8 cellular contexts compared by ENCODE assay signal in the genomic region with DNA sequence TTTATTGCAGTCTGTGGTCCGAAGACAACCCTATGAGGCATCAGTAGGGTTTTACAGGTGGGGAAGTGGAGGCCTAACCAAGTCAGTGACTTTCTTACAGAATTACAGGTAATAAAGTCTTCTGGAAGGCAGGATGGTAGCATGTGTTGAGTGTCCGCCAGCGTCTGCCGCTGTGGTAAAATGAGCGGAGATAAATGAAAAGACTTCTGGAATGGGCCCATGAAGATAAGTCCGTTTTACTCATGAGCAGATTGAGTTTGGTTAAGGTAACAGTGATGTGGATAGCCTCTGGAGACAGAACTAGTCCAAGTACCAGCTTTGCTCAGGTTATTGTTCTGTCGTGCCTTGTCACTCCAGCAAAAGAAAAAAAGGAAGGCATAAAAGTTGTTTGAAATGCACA. TPM values are rescaled to one million over a fixed set of nuclear protein-coding genes. Genes with fewer than 3 reads are reported as not detected.
DNase-seq lines count a peak whose midpoint lies in the region; ATAC-seq and TF ChIP-seq lines count a peak whose summit lies in the region.

No MANE protein-coding gene starts in this region.

- H3K36me3 Mint-ChIP-seq in activated CD4-positive, alpha-beta T cell treated with anti-CD3 and anti-CD28 coated beads, Interleukin-2, amount 10 ng/mL, durations not matched to agents 7 days and 5 days (ENCODE audit: low read depth) = peaks cover 42% of the 10 kb centered on the region

- ATAC-seq in left lung = no peak
- no peak for ATAC-seq in thoracic aorta (ENCODE audit: insufficient number of reproducible peaks, low FRiP score, low read depth)

- H3K9me3 ChIP-seq in left lung = no peaks in the 10 kb centered on the region
- H3K9me3 ChIP-seq in thoracic aorta = no peaks in the 10 kb centered on the region

- H3K27me3 ChIP-seq in left lung (no peaks in the 10 kb centered on the region), thoracic aorta (replicated peaks; ENCODE audit: insufficient read depth) (no peaks in the 10 kb centered on the region)

- H3K27me3 Mint-ChIP-seq in activated CD4-positive, alpha-beta T cell treated with anti-CD3 and anti-CD28 coated beads, Interleukin-2, amount 10 ng/mL, durations not matched to agents 7 days and 5 days = no peaks in the 10 kb centered on the region

- H3K4me1 ChIP-seq in left lung (peaks cover 18 to 52% of the 10 kb centered on the region in 2 donors), thoracic aorta (ENCODE audit: control insufficient read depth in 1 of 2, low read depth in 2 of 2) (peaks cover 21 to 42% of the 10 kb centered on the region in 2 donors)

- peaks cover 63% of the 10 kb centered on the region for H3K4me1 Mint-ChIP-seq in activated CD4-positive, alpha-beta T cell treated with anti-CD3 and anti-CD28 coated beads, Interleukin-2, amount 10 ng/mL, durations not matched to agents 7 days and 5 days

- peak overlapping the region; percentile 75 to 95 for H3K4me3 ChIP-seq in left lung
- peak overlapping the region; percentile 94 for H3K4me3 ChIP-seq in thoracic aorta

- no peak for DNase-seq in activated CD4-positive, alpha-beta T cell treated with anti-CD3 and anti-CD28 coated beads, Interleukin-2, amount 10 ng/mL, durations not matched to agents 7 days and 5 days
- DNase-seq in activated CD4-positive, alpha-beta T cell treated with anti-CD3 and anti-CD28 coated beads, Interleukin-2, amount 50 U/mL, for 1 hour = no peak
- DNase-seq in amniotic epithelial cell (ENCODE audit: low read depth) (peak; percentile 21), left lung (no peak), thoracic aorta (ENCODE audit: low spot score) (no peak), DMS 273 (lab: John Stamatoyannopoulos, UW; ENCODE audit: unreplicated experiment) (no peak), hippocampal formation (lab: John Stamatoyannopoulos, UW) (no peak)
- no peak for DNase-seq in activated effector memory CD4-positive, alpha-beta T cell treated with Interleukin-2 at 50 U/mL for 16 hours

- no peak overlapping the region for H3K27ac ChIP-seq in left lung
- peak overlapping the region; percentile 65 to 77 for H3K27ac ChIP-seq in thoracic aorta

- TF ChIP-seq CTCF in left lung (IDR thresholded peaks at IDR 0.05) = no peak
- TF ChIP-seq CTCF in thoracic aorta (IDR thresholded peaks at IDR 0.05) = no peak

- CTCF ChIA-PET in activated CD4-positive, alpha-beta T cell treated with anti-CD3 and anti-CD28 coated beads, Interleukin-2, amount 10 ng/mL, durations not matched to agents 7 days and 5 days (lab: Charles Lee) = interaction anchor here (1.1 to 1.4 kb wide), 3 partner anchors 11 to 195 kb away, joined by 3 to 5 read pairs (median 5); no protein-coding TSS in a partner anchor

- POLR2A ChIA-PET in activated CD4-positive, alpha-beta T cell treated with anti-CD3 and anti-CD28 coated beads, Interleukin-2, amount 10 ng/mL, durations not matched to agents 7 days and 5 days (lab: Charles Lee) = interaction anchor here (0.6 kb wide), 1 partner anchor 104 kb away, joined by 3 read pairs; no protein-coding TSS in a partner anchor

- peak overlapping the region; percentile 67 for H3K27ac Mint-ChIP-seq in activated CD4-positive, alpha-beta T cell treated with anti-CD3 and anti-CD28 coated beads, Interleukin-2, amount 10 ng/mL, durations not matched to agents 7 days and 5 days

- H3K4me3 Mint-ChIP-seq in activated CD4-positive, alpha-beta T cell treated with anti-CD3 and anti-CD28 coated beads, Interleukin-2, amount 10 ng/mL, durations not matched to agents 7 days and 5 days = peak overlapping the region; percentile 86

- H3K36me3 ChIP-seq in left lung (peaks cover 0 to 21% of the 10 kb centered on the region in 2 donors), thoracic aorta (peaks cover 3% of the 10 kb centered on the region)

- intact Hi-C loops in left lung (cut with DNase I) = no loop called here

- no peaks in the 10 kb centered on the region for H3K9me3 Mint-ChIP-seq in activated CD4-positive, alpha-beta T cell treated with anti-CD3 and anti-CD28 coated beads, Interleukin-2, amount 10 ng/mL, durations not matched to agents 7 days and 5 days

RNA-seq across cellular contexts. Expression of gene FBH1, which starts 1.0 kb away (rescaled TPM):
- total RNA-seq in activated CD4-positive, alpha-beta T cell treated with anti-CD3 and anti-CD28 coated beads, Interleukin-2, amount 10 ng/mL, durations not matched to agents 7 days and 5 days = 10 to 100 TPM; 55.3 to 63.5 TPM
- total RNA-seq in left lung (10 to 100 TPM; 74.7 to 77.4 TPM), thoracic aorta (10 to 100 TPM; 93.7 to 94.1 TPM)

RNA-seq across cellular contexts. Expression of gene ANKRD16, which starts 1.3 kb away (rescaled TPM):
- total RNA-seq in activated CD4-positive, alpha-beta T cell treated with anti-CD3 and anti-CD28 coated beads, Interleukin-2, amount 10 ng/mL, durations not matched to agents 7 days and 5 days = 1 to 10 TPM; 5.2 to 6.4 TPM
- total RNA-seq in left lung = 1 to 10 TPM; 4.4 to 4.5 TPM
- total RNA-seq in thoracic aorta = 10 to 100 TPM; 10.4 to 15.0 TPM

Comparison
In these comparisons a context has a peak if more than half of its experiments do, and no peak if none do; other contexts are left out.
1. H3K27ac ChIP-seq: peak in thoracic aorta (2 of 2); none in left lung (0 of 2).